Comparison of ENCODE assay signal across 8 cellular contexts in genomic region chr16:4692460-4693295, GRCh38. TPM values are rescaled to one million over a fixed set of nuclear protein-coding genes. Genes with fewer than 3 reads are reported as not detected.
DNase-seq lines count a peak whose midpoint lies in the region; ATAC-seq and TF ChIP-seq lines count a peak whose summit lies in the region.

No MANE protein-coding gene starts in this region.

- TF ChIP-seq EP300 in sigmoid colon (IDR thresholded peaks at IDR 0.05), result no peak

- TF ChIP-seq CTCF in left ventricle myocardium inferior (IDR thresholded peaks at IDR 0.05; ENCODE audit: borderline replicate concordance) (no peak), sigmoid colon (IDR thresholded peaks at IDR 0.05) (no peak)

- peaks cover 59% of the 10 kb centered on the region for H3K4me1 ChIP-seq in left ventricle myocardium inferior
- H3K4me1 ChIP-seq in sigmoid colon, result peaks cover 0 to 38% (median 32%) of the 10 kb centered on the region in 4 donors

- intact Hi-C loops in activated T-helper 1 cell treated with anti-CD3 and anti-CD28 coated beads, Interleukin-12 subunit alpha, Interleukin-12 subunit beta, Interleukin-2, Interleukin-4 antibody, amounts not matched to agents 30 ng/mL and 10 ng/mL and 1 ng/mL, durations not matched to agents 14 hours and 24 hours and 36 hours (cut with micrococcal nuclease), result loop anchor here (2.0 to 5.0 kb wide), 7 partner anchors 42 to 420 kb away; partner anchors contain the start of genes ANKS3, DNAAF8, EEF2KMT and GLYR1
- intact Hi-C loops in left ventricle myocardium inferior (cut with micrococcal nuclease), result no loop called here
- intact Hi-C loops in sigmoid colon (cut with DNase I), result loop anchor here (2.0 kb wide), 2 partner anchors 42 to 76 kb away; partner anchors contain the start of genes ANKS3 and DNAAF8

- H3K27me3 ChIP-seq in left ventricle myocardium inferior (ENCODE audit: low read depth) (no peaks in the 10 kb centered on the region), sigmoid colon (no peaks in the 10 kb centered on the region)

- WGBS in sigmoid colon, 2 donors, result 12 to 24% methylated on average over 31 of the region's 31 CpGs

- DNase-seq in AML-193 (lab: John Stamatoyannopoulos, UW) (peak; percentile 9 to 29), left ventricle myocardium inferior (no peak), sigmoid colon (peak; percentile 61), UCSD-AML1 (lab: John Stamatoyannopoulos, UW; ENCODE audit: unreplicated experiment) (no peak), NCI-H1436 (lab: John Stamatoyannopoulos, UW) (no peak)
- DNase-seq in activated T-helper 1 cell treated with anti-CD3 and anti-CD28 coated beads, Interleukin-12 subunit alpha, Interleukin-12 subunit beta, Interleukin-2, Interleukin-4 antibody, amounts not matched to agents 30 ng/mL and 10 ng/mL and 1 ng/mL, durations not matched to agents 14 hours and 24 hours and 36 hours (ENCODE audit: low spot score), result no peak

- H3K27me3 Mint-ChIP-seq in activated T-helper 1 cell treated with anti-CD3 and anti-CD28 coated beads, Interleukin-12 subunit alpha, Interleukin-12 subunit beta, Interleukin-2, Interleukin-4 antibody, amounts not matched to agents 30 ng/mL and 10 ng/mL and 1 ng/mL, durations not matched to agents 14 hours and 24 hours and 36 hours (ENCODE audit: insufficient read depth), result no peaks in the 10 kb centered on the region

- peak overlapping the region; percentile 100 for H3K4me3 ChIP-seq in left ventricle myocardium inferior
- peak overlapping the region; percentile 37 to 93 (median 88) for H3K4me3 ChIP-seq in sigmoid colon

- H3K27ac Mint-ChIP-seq in activated T-helper 1 cell treated with anti-CD3 and anti-CD28 coated beads, Interleukin-12 subunit alpha, Interleukin-12 subunit beta, Interleukin-2, Interleukin-4 antibody, amounts not matched to agents 30 ng/mL and 10 ng/mL and 1 ng/mL, durations not matched to agents 14 hours and 24 hours and 36 hours, result no peak overlapping the region

- peak overlapping the region; percentile 86 for H3K4me3 Mint-ChIP-seq in activated T-helper 1 cell treated with anti-CD3 and anti-CD28 coated beads, Interleukin-12 subunit alpha, Interleukin-12 subunit beta, Interleukin-2, Interleukin-4 antibody, amounts not matched to agents 30 ng/mL and 10 ng/mL and 1 ng/mL, durations not matched to agents 14 hours and 24 hours and 36 hours

- peaks cover 32% of the 10 kb centered on the region for H3K36me3 ChIP-seq in left ventricle myocardium inferior
- peaks cover 3 to 45% (median 14%) of the 10 kb centered on the region in 4 donors for H3K36me3 ChIP-seq in sigmoid colon

- H3K9me3 ChIP-seq in left ventricle myocardium inferior (replicated peaks) (no peaks in the 10 kb centered on the region), sigmoid colon (no peaks in the 10 kb centered on the region)

- H3K36me3 Mint-ChIP-seq in activated T-helper 1 cell treated with anti-CD3 and anti-CD28 coated beads, Interleukin-12 subunit alpha, Interleukin-12 subunit beta, Interleukin-2, Interleukin-4 antibody, amounts not matched to agents 30 ng/mL and 10 ng/mL and 1 ng/mL, durations not matched to agents 14 hours and 24 hours and 36 hours (ENCODE audit: low read depth), result peaks cover 8% of the 10 kb centered on the region

- peak; percentile 13 for ATAC-seq in GM19438 (IDR thresholded peaks at IDR 0.05; ENCODE audit: low read depth, unreplicated experiment)
- peak; percentile 15 for ATAC-seq in HG03460 (IDR thresholded peaks at IDR 0.05; ENCODE audit: unreplicated experiment)

- H3K27ac ChIP-seq in left ventricle myocardium inferior (replicated peaks), result peak overlapping the region; percentile 92
- peak overlapping the region; percentile 88 to 93 (median 91) for H3K27ac ChIP-seq in sigmoid colon

- no peaks in the 10 kb centered on the region for H3K4me1 Mint-ChIP-seq in activated T-helper 1 cell treated with anti-CD3 and anti-CD28 coated beads, Interleukin-12 subunit alpha, Interleukin-12 subunit beta, Interleukin-2, Interleukin-4 antibody, amounts not matched to agents 30 ng/mL and 10 ng/mL and 1 ng/mL, durations not matched to agents 14 hours and 24 hours and 36 hours (ENCODE audit: low read depth)

- no peak for TF ChIP-seq POLR2A in sigmoid colon (IDR thresholded peaks at IDR 0.05)

- H3K9me3 Mint-ChIP-seq in activated T-helper 1 cell treated with anti-CD3 and anti-CD28 coated beads, Interleukin-12 subunit alpha, Interleukin-12 subunit beta, Interleukin-2, Interleukin-4 antibody, amounts not matched to agents 30 ng/mL and 10 ng/mL and 1 ng/mL, durations not matched to agents 14 hours and 24 hours and 36 hours, result no peaks in the 10 kb centered on the region

RNA-seq across cellular contexts. Expression of gene NUDT16L1, which starts 0.7 kb away (rescaled TPM):
- total RNA-seq in activated T-helper 1 cell treated with anti-CD3 and anti-CD28 coated beads, Interleukin-12 subunit alpha, Interleukin-12 subunit beta, Interleukin-2, Interleukin-4 antibody, amounts not matched to agents 30 ng/mL and 10 ng/mL and 1 ng/mL, durations not matched to agents 14 hours and 24 hours and 36 hours, result 39.9 and 41.9 TPM in 2 replicates
- total RNA-seq in left ventricle myocardium inferior, result 61.9 TPM
- 10 to 100 TPM; 16.6 to 21.8 (median 18.6) TPM for total RNA-seq in sigmoid colon
- polyA plus RNA-seq in sigmoid colon, result 10 to 100 TPM; 53.7 to 75.1 (median 61.9) TPM

RNA-seq across cellular contexts. Expression of gene ANKS3, which starts 41.4 kb away (rescaled TPM):
- 21.1 and 25.8 TPM in 2 replicates for total RNA-seq in activated T-helper 1 cell treated with anti-CD3 and anti-CD28 coated beads, Interleukin-12 subunit alpha, Interleukin-12 subunit beta, Interleukin-2, Interleukin-4 antibody, amounts not matched to agents 30 ng/mL and 10 ng/mL and 1 ng/mL, durations not matched to agents 14 hours and 24 hours and 36 hours
- total RNA-seq in left ventricle myocardium inferior (8.7 TPM), sigmoid colon (10 to 100 TPM; 20.3 to 30.7 (median 23.8) TPM)
- 10 to 100 TPM in 1 of 3 donors, 1 to 10 TPM in 2; 3.9 to 20.8 (median 9.6) TPM for polyA plus RNA-seq in sigmoid colon

RNA-seq across cellular contexts. Expression of gene DNAAF8, which starts 41.7 kb away (rescaled TPM):
- not detected in 2 replicates for total RNA-seq in activated T-helper 1 cell treated with anti-CD3 and anti-CD28 coated beads, Interleukin-12 subunit alpha, Interleukin-12 subunit beta, Interleukin-2, Interleukin-4 antibody, amounts not matched to agents 30 ng/mL and 10 ng/mL and 1 ng/mL, durations not matched to agents 14 hours and 24 hours and 36 hours
- total RNA-seq in left ventricle myocardium inferior (0.77 TPM), sigmoid colon (under 1 TPM; 0.14 to 0.83 (median 0.43) TPM)
- polyA plus RNA-seq in sigmoid colon, result 1 to 10 TPM in 1 of 3 donors, under 1 TPM in 2; 0.60 to 1.2 (median 0.73) TPM

Comparison
In these comparisons a context has a peak if more than half of its experiments do, and no peak if none do; other contexts are left out.
1. DNase-seq: peak in AML-193 (2 of 2) and sigmoid colon (single experiment); none in activated T-helper 1 cell treated with anti-CD3 and anti-CD28 coated beads, Interleukin-12 subunit alpha, Interleukin-12 subunit beta, Interleukin-2, Interleukin-4 antibody, amounts not matched to agents 30 ng/mL and 10 ng/mL and 1 ng/mL, durations not matched to agents 14 hours and 24 hours and 36 hours (single experiment), left ventricle myocardium inferior (single experiment), UCSD-AML1 (single experiment) and NCI-H1436 (single experiment).